Comparison of ENCODE assay signal across 1 cellular context in genomic region chr3:184174646-184175492, GRCh38.
TF ChIP-seq lines count a peak whose summit lies in the region.

Gene AP2M1 (plus strand): TSS chr3:184174855. CDS start chr3:184176994, 2,139 bp downstream.

TF ChIP-seq in HepG2, 621 proteins besides CTCF, POLR2A, EP300 and RAD21 (continued from another document and continues in another):
- no peak for TF ChIP-seq CERS6 (CRISPR knock-in tag; IDR thresholded peaks at IDR 0.05)
- TF ChIP-seq HMGXB3 (CRISPR knock-in tag; IDR thresholded peaks at IDR 0.05; ENCODE audit: borderline replicate concordance), result no peak
- no peak for TF ChIP-seq ZNF260 (CRISPR knock-in tag; IDR thresholded peaks at IDR 0.05; ENCODE audit: borderline replicate concordance, low read depth)
- TF ChIP-seq SYNCRIP (IDR thresholded peaks at IDR 0.05; ENCODE audit: insufficient read depth, low read depth, low read length), result no peak
- TF ChIP-seq ZNF441 (CRISPR knock-in tag; IDR thresholded peaks at IDR 0.05; ENCODE audit: borderline replicate concordance), result peak; percentile 81; the same call in 1 of the 2 replicates
- no peak; the same call in 1 of the 2 replicates for TF ChIP-seq ZNF234 (CRISPR knock-in tag; conservative IDR thresholded peaks at IDR 0.05)
- TF ChIP-seq CENPT (CRISPR knock-in tag; IDR thresholded peaks at IDR 0.05; ENCODE audit: low read depth), result no peak
- 0 out of 2 replicates have a peak, but pooled peaks have one; percentile 32 for TF ChIP-seq KDM3A (CRISPR knock-in tag; IDR thresholded peaks at IDR 0.05; ENCODE audit: low read depth)
- TF ChIP-seq ZNF576 (CRISPR knock-in tag; IDR thresholded peaks at IDR 0.05), result no peak
- TF ChIP-seq ZNF780A (CRISPR knock-in tag; IDR thresholded peaks at IDR 0.05), result no peak
- no peak for TF ChIP-seq RELA (CRISPR knock-in tag; IDR thresholded peaks at IDR 0.05)
- TF ChIP-seq ZNF746 (CRISPR knock-in tag; IDR thresholded peaks at IDR 0.05), result 0 out of 2 replicates have a peak, but pooled peaks have one; percentile 11
- TF ChIP-seq ZNF740 (CRISPR knock-in tag; IDR thresholded peaks at IDR 0.05), result no peak
- TF ChIP-seq NCOA2 (CRISPR knock-in tag; IDR thresholded peaks at IDR 0.05), result no peak
- no peak for TF ChIP-seq SMYD3 (CRISPR knock-in tag; IDR thresholded peaks at IDR 0.05)
- TF ChIP-seq ZNF567 (CRISPR knock-in tag; IDR thresholded peaks at IDR 0.05; ENCODE audit: borderline replicate concordance), result no peak
- no peak for TF ChIP-seq MED13 (CRISPR knock-in tag; IDR thresholded peaks at IDR 0.05)
- no peak for TF ChIP-seq EEA1 (CRISPR knock-in tag; IDR thresholded peaks at IDR 0.05; ENCODE audit: borderline replicate concordance)
- no peak for TF ChIP-seq SMAD3 (CRISPR knock-in tag; IDR thresholded peaks at IDR 0.05)
- no peak for TF ChIP-seq RARG (CRISPR knock-in tag; IDR thresholded peaks at IDR 0.05; ENCODE audit: low read depth)
- 0 out of 2 replicates have a peak, but pooled peaks have one; percentile 45 for TF ChIP-seq SNAPC4 (CRISPR knock-in tag; IDR thresholded peaks at IDR 0.05)
- peak; percentile 56 to 77; a peak in 3 of 4 replicates for TF ChIP-seq HMGXB4 (CRISPR knock-in tag; IDR thresholded peaks at IDR 0.05; ENCODE audit: borderline replicate concordance in 1 of 2, low read depth in 1 of 2)
- TF ChIP-seq RBFOX2 (IDR thresholded peaks at IDR 0.05; ENCODE audit: low read depth, low read length), result peak; percentile 85
- TF ChIP-seq ATF6 (CRISPR knock-in tag; conservative IDR thresholded peaks at IDR 0.05), result no peak
- no peak for TF ChIP-seq SKIL (CRISPR knock-in tag; IDR thresholded peaks at IDR 0.05; ENCODE audit: borderline replicate concordance)
- no peak for TF ChIP-seq ZNF839 (CRISPR knock-in tag; IDR thresholded peaks at IDR 0.05; ENCODE audit: borderline replicate concordance)
- no peak for TF ChIP-seq STAT6 (CRISPR knock-in tag; IDR thresholded peaks at IDR 0.05; ENCODE audit: borderline replicate concordance)
- peak; percentile 93 for TF ChIP-seq KAT7 (CRISPR knock-in tag; IDR thresholded peaks at IDR 0.05; ENCODE audit: borderline replicate concordance)
- no peak for TF ChIP-seq MAF1 (CRISPR knock-in tag; IDR thresholded peaks at IDR 0.05; ENCODE audit: borderline replicate concordance)
- no peak for TF ChIP-seq PHB2 (IDR thresholded peaks at IDR 0.05; ENCODE audit: partially characterized antibody)
- TF ChIP-seq ZEB1 (IDR thresholded peaks at IDR 0.05; ENCODE audit: insufficient replicate concordance, low read depth), result no peak
- TF ChIP-seq ZNF574 (CRISPR knock-in tag; IDR thresholded peaks at IDR 0.05), result peak; percentile 81
- no peak for TF ChIP-seq FOXA1 (IDR thresholded peaks at IDR 0.05)
- no peak for TF ChIP-seq FOXA1 (CRISPR knock-in tag; IDR thresholded peaks at IDR 0.05)
- TF ChIP-seq MAFF (IDR thresholded peaks at IDR 0.05; ENCODE audit: low read depth, low read length), result no peak
